In genomic region chr9:88692837-88693236, GRCh38 we compare ENCODE assay signal across 19 cellular contexts.
"Had no signal": no experiment of that assay in that cellular context is flagged by ENCODE, and none has a peak within 500 bp of the region (broad histone marks: within the 10 kb centered on the region; RNA-seq: fewer than 3 reads in every experiment).

No MANE protein-coding gene starts in this region.

- DNase-seq: activated CD4-positive, alpha-beta memory T cell treated with anti-CD3 and anti-CD28 coated beads, Interleukin-2, amount 10 ng/mL, durations not matched to agents 7 days and 5 days; activated CD4-positive, alpha-beta T cell treated with anti-CD3 and anti-CD28 coated beads, Interleukin-2, amount 10 ng/mL, durations not matched to agents 24 days and 14 days; activated effector memory CD4-positive, alpha-beta T cell treated with Interleukin-2 at 50 U/mL for 16 hours; activated naive CD4-positive, alpha-beta T cell treated with anti-CD3 and anti-CD28 coated beads for 36 hours; activated naive CD8-positive, alpha-beta T cell treated with anti-CD3 and anti-CD28 coated beads, Interleukin-2, amount 10 ng/mL, durations not matched to agents 7 days and 5 days; activated T-cell treated with anti-CD3 and anti-CD28 coated beads, Interleukin-2, amount 50 U/mL, for 72 hours; amniotic stem cell; effector CD4-positive, alpha-beta T cell; glutamatergic neuron; immature natural killer cell; left ventricle myocardium inferior; spleen; stimulated activated CD4-positive, alpha-beta T cell treated with anti-CD3 and anti-CD28 coated beads, Interleukin-4, amount 100 ng/mL, for 1 hour; stimulated activated naive CD4-positive, alpha-beta T cell; T-helper 2 cell; testis had no signal

- H3K4me1 Mint-ChIP-seq: activated CD4-positive, alpha-beta memory T cell treated with anti-CD3 and anti-CD28 coated beads, Interleukin-2, amount 10 ng/mL, durations not matched to agents 7 days and 5 days; activated CD4-positive, alpha-beta T cell treated with anti-CD3 and anti-CD28 coated beads, Interleukin-2, amount 10 ng/mL, durations not matched to agents 24 days and 14 days; activated naive CD8-positive, alpha-beta T cell treated with anti-CD3 and anti-CD28 coated beads, Interleukin-2, amount 10 ng/mL, durations not matched to agents 7 days and 5 days; immature natural killer cell had no signal

- H2AFZ ChIP-seq: hepatocyte had no signal

- H3K27ac Mint-ChIP-seq: activated CD4-positive, alpha-beta memory T cell treated with anti-CD3 and anti-CD28 coated beads, Interleukin-2, amount 10 ng/mL, durations not matched to agents 7 days and 5 days; activated CD4-positive, alpha-beta T cell treated with anti-CD3 and anti-CD28 coated beads, Interleukin-2, amount 10 ng/mL, durations not matched to agents 24 days and 14 days; activated naive CD4-positive, alpha-beta T cell treated with anti-CD3 and anti-CD28 coated beads for 36 hours; activated naive CD8-positive, alpha-beta T cell treated with anti-CD3 and anti-CD28 coated beads, Interleukin-2, amount 10 ng/mL, durations not matched to agents 7 days and 5 days; activated T-cell treated with anti-CD3 and anti-CD28 coated beads, Interleukin-2, amount 50 U/mL, for 72 hours; immature natural killer cell; natural killer cell treated with Interleukin-12 subunit alpha and Interleukin-12 subunit beta and Interleukin-15 and Interleukin-18, amount 100 ng/mL, for 72 hours; type B pancreatic cell had no signal

- H3K4me1 ChIP-seq: testis had no signal

- H3K4me3 Mint-ChIP-seq: activated CD4-positive, alpha-beta memory T cell treated with anti-CD3 and anti-CD28 coated beads, Interleukin-2, amount 10 ng/mL, durations not matched to agents 7 days and 5 days; activated CD4-positive, alpha-beta T cell treated with anti-CD3 and anti-CD28 coated beads, Interleukin-2, amount 10 ng/mL, durations not matched to agents 24 days and 14 days; activated naive CD4-positive, alpha-beta T cell treated with anti-CD3 and anti-CD28 coated beads for 36 hours; activated naive CD8-positive, alpha-beta T cell treated with anti-CD3 and anti-CD28 coated beads, Interleukin-2, amount 10 ng/mL, durations not matched to agents 7 days and 5 days; activated T-cell treated with anti-CD3 and anti-CD28 coated beads, Interleukin-2, amount 50 U/mL, for 72 hours; immature natural killer cell; natural killer cell treated with Interleukin-12 subunit alpha and Interleukin-12 subunit beta and Interleukin-15 and Interleukin-18, amount 100 ng/mL, for 72 hours; type B pancreatic cell had no signal

- H3K9me3 Mint-ChIP-seq: activated CD4-positive, alpha-beta memory T cell treated with anti-CD3 and anti-CD28 coated beads, Interleukin-2, amount 10 ng/mL, durations not matched to agents 7 days and 5 days; activated naive CD4-positive, alpha-beta T cell treated with anti-CD3 and anti-CD28 coated beads for 36 hours had no signal

- H3K27me3 ChIP-seq: hepatocyte, testis had no signal

- H3K79me2 ChIP-seq: hepatocyte had no signal

- H3K36me3 ChIP-seq: left ventricle myocardium inferior, spleen had no signal

- H3K4me2 ChIP-seq: hepatocyte had no signal

- H3K27ac ChIP-seq: hepatocyte, spleen, testis had no signal

- H3K9me3 ChIP-seq: testis had no signal

- H3K36me3 Mint-ChIP-seq: activated naive CD8-positive, alpha-beta T cell treated with anti-CD3 and anti-CD28 coated beads, Interleukin-2, amount 10 ng/mL, durations not matched to agents 7 days and 5 days; immature natural killer cell; natural killer cell treated with Interleukin-12 subunit alpha and Interleukin-12 subunit beta and Interleukin-15 and Interleukin-18, amount 100 ng/mL, for 72 hours; type B pancreatic cell had no signal

- H3K4me3 ChIP-seq: hepatocyte, left ventricle myocardium inferior, spleen, testis had no signal

- H3K27me3 Mint-ChIP-seq: activated CD4-positive, alpha-beta memory T cell treated with anti-CD3 and anti-CD28 coated beads, Interleukin-2, amount 10 ng/mL, durations not matched to agents 7 days and 5 days had no signal
